Comparison of ENCODE assay signal across 25 cellular contexts in the genomic region with DNA sequence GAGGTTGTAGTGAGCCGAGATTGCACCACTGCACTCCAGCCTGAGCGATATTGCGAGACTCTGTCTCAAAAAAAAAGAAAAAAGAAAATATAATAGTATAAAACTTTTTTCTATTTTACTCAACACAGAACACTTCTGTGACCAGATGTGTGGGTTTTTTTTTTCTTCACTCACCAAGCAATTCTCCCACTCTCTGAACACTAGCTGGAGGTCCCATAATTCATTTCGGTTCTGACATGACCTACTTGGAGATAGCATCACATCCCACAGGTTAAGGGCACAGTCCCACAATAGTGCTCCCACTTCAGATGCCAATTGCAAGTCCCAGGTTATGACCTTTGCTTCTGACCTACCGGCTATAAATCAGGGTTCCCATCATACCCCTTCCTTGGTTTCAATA.
"Had no signal": no experiment of that assay in that cellular context is flagged by ENCODE, and none has a peak within 500 bp of the region (broad histone marks: within the 10 kb centered on the region; RNA-seq: fewer than 3 reads in every experiment).

No MANE protein-coding gene starts in this region.

- H3K27me3 Mint-ChIP-seq: activated naive CD4-positive, alpha-beta T cell treated with anti-CD3 and anti-CD28 coated beads, Interleukin-2, amount 50 U/mL, for 24 hours; brain had no signal

- H3K27me3 ChIP-seq: SJSA1 had no signal

- DNase-seq: activated CD4-positive, alpha-beta T cell treated with anti-CD3 and anti-CD28 coated beads for 48 hours; activated CD4-positive, alpha-beta T cell treated with anti-CD3 and anti-CD28 coated beads, Interleukin-2, amount 50 U/mL, for 4 hours; activated CD4-positive, CD25-positive, alpha-beta regulatory T cell treated with anti-CD3 and anti-CD28 coated beads, Interleukin-2, amount 50 U/mL, for 72 hours; activated CD8-positive, alpha-beta memory T cell treated with anti-CD3 and anti-CD28 coated beads, Interleukin-2, amount 50 U/mL, for 48 hours; activated CD8-positive, alpha-beta T cell treated with anti-CD3 and anti-CD28 coated beads, Interleukin-2, amount 10 ng/mL, durations not matched to agents 7 days and 5 days; activated effector memory CD4-positive, alpha-beta T cell treated with Interleukin-2 at 50 U/mL for 16 hours; activated naive CD4-positive, alpha-beta T cell; activated T-cell treated with anti-CD3 and anti-CD28 coated beads, Interleukin-2, amount 50 U/mL, for 1 hour; KG1; NCI-H1092; NCI-H1417; NCI-H2029; NCI-H2107; NCI-H345; NCI-H510A; NCI-H526 treated with DMSO at 0.1 percent for 48 hours; RPMI8226; SHP77; SW 1271 had no signal

- H3K9me3 Mint-ChIP-seq: activated naive CD4-positive, alpha-beta T cell treated with anti-CD3 and anti-CD28 coated beads, Interleukin-2, amount 50 U/mL, for 24 hours; brain; WTC11 had no signal

- H3K4me3 Mint-ChIP-seq: activated CD8-positive, alpha-beta T cell treated with anti-CD3 and anti-CD28 coated beads, Interleukin-2, amount 10 ng/mL, durations not matched to agents 7 days and 5 days; activated naive CD4-positive, alpha-beta T cell treated with anti-CD3 and anti-CD28 coated beads, Interleukin-2, amount 50 U/mL, for 24 hours; brain; WTC11 had no signal

- H3K27ac ChIP-seq: SJSA1 had no signal

- H3K4me3 ChIP-seq: SJSA1 had no signal

- ATAC-seq: activated CD8-positive, alpha-beta T cell treated with anti-CD3 and anti-CD28 coated beads, Interleukin-2, amount 10 ng/mL, durations not matched to agents 7 days and 5 days; Panc1; SK-N-SH treated with all-trans-retinoic acid at 6 μM for 48 hours; WTC11 had no signal

- H3K36me3 Mint-ChIP-seq: WTC11 had no signal

- H3K36me3 ChIP-seq: SJSA1 had no signal

- H3K27ac Mint-ChIP-seq: activated CD8-positive, alpha-beta T cell treated with anti-CD3 and anti-CD28 coated beads, Interleukin-2, amount 10 ng/mL, durations not matched to agents 7 days and 5 days; activated naive CD4-positive, alpha-beta T cell treated with anti-CD3 and anti-CD28 coated beads, Interleukin-2, amount 50 U/mL, for 24 hours; WTC11 had no signal

- H3K9me3 ChIP-seq: SJSA1 had no signal
